ENCODE assay signal across 38 cellular contexts in the genomic region with DNA sequence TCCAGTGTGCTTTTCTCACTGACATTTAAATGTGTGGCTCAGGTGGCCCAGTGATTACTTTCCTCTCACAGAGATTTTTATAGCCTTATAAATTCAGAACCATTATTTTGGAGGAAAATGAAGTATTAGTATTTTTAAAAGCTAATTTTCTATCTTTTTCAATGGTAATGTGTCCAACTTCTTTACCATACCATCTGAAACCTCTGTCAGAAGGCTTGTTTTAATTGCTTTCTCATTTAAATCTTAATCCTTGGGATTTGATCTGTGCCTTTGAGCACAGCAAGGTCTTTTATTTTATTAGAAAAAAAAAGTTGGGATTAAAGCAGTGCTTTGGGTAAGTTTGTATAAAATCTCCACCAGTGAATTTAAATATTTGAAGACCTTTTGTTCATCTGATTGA.
"Had no signal": no experiment of that assay in that cellular context is flagged by ENCODE, and none has a peak within 500 bp of the region (broad histone marks: within the 10 kb centered on the region; RNA-seq: fewer than 3 reads in every experiment).

No MANE protein-coding gene starts in this region.

- H3K9me3 ChIP-seq: adrenal gland, ascending aorta, body of pancreas, breast epithelium had no signal

- H3K27me3 Mint-ChIP-seq: activated naive CD4-positive, alpha-beta T cell treated with anti-CD3 and anti-CD28 coated beads, Interleukin-2, amount 10 ng/mL, durations not matched to agents 7 days and 5 days; activated naive CD4-positive, alpha-beta T cell treated with anti-CD3 and anti-CD28 coated beads, Interleukin-2, amount 50 U/mL, for 24 hours; activated naive CD8-positive, alpha-beta T cell; activated naive CD8-positive, alpha-beta T cell treated with anti-CD3 and anti-CD28 coated beads for 36 hours; activated naive CD8-positive, alpha-beta T cell treated with anti-CD3 and anti-CD28 coated beads, Interleukin-2, amount 10 ng/mL, durations not matched to agents 7 days and 5 days; activated naive CD8-positive, alpha-beta T cell treated with anti-CD3 and anti-CD28 coated beads, Interleukin-2, amount 50 U/mL, for 24 hours; activated T-cell treated with anti-CD3 and anti-CD28 coated beads, Interleukin-2, amount 50 U/mL, for 24 hours; activated T-helper 17 cell treated with anti-CD3 and anti-CD28 coated beads, Interleukin-2, amount 50 U/mL, for 72 hours; central memory CD8-positive, alpha-beta T cell had no signal

- H3K4me1 ChIP-seq: adrenal gland, ascending aorta, body of pancreas, breast epithelium had no signal

- H3K27ac Mint-ChIP-seq: activated naive CD4-positive, alpha-beta T cell treated with anti-CD3 and anti-CD28 coated beads for 36 hours; activated naive CD4-positive, alpha-beta T cell treated with anti-CD3 and anti-CD28 coated beads, Interleukin-2, amount 10 ng/mL, durations not matched to agents 7 days and 5 days; activated naive CD4-positive, alpha-beta T cell treated with anti-CD3 and anti-CD28 coated beads, Interleukin-2, amount 50 U/mL, for 24 hours; activated naive CD4-positive, alpha-beta T cell treated with anti-CD3 and anti-CD28 coated beads, Interleukin-2, amount 50 U/mL, for 72 hours; activated naive CD8-positive, alpha-beta T cell; activated naive CD8-positive, alpha-beta T cell treated with anti-CD3 and anti-CD28 coated beads for 36 hours; activated naive CD8-positive, alpha-beta T cell treated with anti-CD3 and anti-CD28 coated beads, Interleukin-2, amount 10 ng/mL, durations not matched to agents 7 days and 5 days; activated naive CD8-positive, alpha-beta T cell treated with anti-CD3 and anti-CD28 coated beads, Interleukin-2, amount 50 U/mL, for 24 hours; activated T-cell treated with anti-CD3 and anti-CD28 coated beads, Interleukin-2, amount 50 U/mL, for 24 hours; activated T-cell treated with anti-CD3 and anti-CD28 coated beads, Interleukin-2, amount 50 U/mL, for 72 hours; activated T-helper 1 cell treated with anti-CD3 and anti-CD28 coated beads, Interleukin-12 subunit alpha, Interleukin-12 subunit beta, Interleukin-2, Interleukin-4 antibody, amounts not matched to agents 30 ng/mL and 10 ng/mL and 1 ng/mL, durations not matched to agents 14 hours and 24 hours and 36 hours; activated T-helper 17 cell treated with anti-CD3 and anti-CD28 coated beads, Interleukin-2, amount 50 U/mL, for 72 hours; activated T-helper 2 cell treated with anti-CD3 and anti-CD28 coated beads, Interferon-gamma antibody, Interleukin-2, Interleukin-4, amounts not matched to agents 10 μg/mL and 5 μg/mL and 100 μg/mL, durations not matched to agents 14 hours and 24 hours and 36 hours; brain had no signal

- H3K4me3 ChIP-seq: adrenal gland, ascending aorta, body of pancreas, breast epithelium, cardiac muscle cell had no signal

- H3K4me1 Mint-ChIP-seq: activated naive CD4-positive, alpha-beta T cell treated with anti-CD3 and anti-CD28 coated beads, Interleukin-2, amount 10 ng/mL, durations not matched to agents 7 days and 5 days; activated naive CD4-positive, alpha-beta T cell treated with anti-CD3 and anti-CD28 coated beads, Interleukin-2, amount 50 U/mL, for 24 hours; activated naive CD8-positive, alpha-beta T cell treated with anti-CD3 and anti-CD28 coated beads for 36 hours; activated naive CD8-positive, alpha-beta T cell treated with anti-CD3 and anti-CD28 coated beads, Interleukin-2, amount 10 ng/mL, durations not matched to agents 7 days and 5 days; activated naive CD8-positive, alpha-beta T cell treated with anti-CD3 and anti-CD28 coated beads, Interleukin-2, amount 50 U/mL, for 24 hours; activated T-helper 17 cell treated with anti-CD3 and anti-CD28 coated beads, Interleukin-2, amount 50 U/mL, for 72 hours; central memory CD8-positive, alpha-beta T cell had no signal

- H3K4me3 Mint-ChIP-seq: activated naive CD4-positive, alpha-beta T cell treated with anti-CD3 and anti-CD28 coated beads for 36 hours; activated naive CD4-positive, alpha-beta T cell treated with anti-CD3 and anti-CD28 coated beads, Interleukin-2, amount 10 ng/mL, durations not matched to agents 7 days and 5 days; activated naive CD4-positive, alpha-beta T cell treated with anti-CD3 and anti-CD28 coated beads, Interleukin-2, amount 50 U/mL, for 24 hours; activated naive CD8-positive, alpha-beta T cell; activated naive CD8-positive, alpha-beta T cell treated with anti-CD3 and anti-CD28 coated beads for 36 hours; activated naive CD8-positive, alpha-beta T cell treated with anti-CD3 and anti-CD28 coated beads, Interleukin-2, amount 10 ng/mL, durations not matched to agents 7 days and 5 days; activated naive CD8-positive, alpha-beta T cell treated with anti-CD3 and anti-CD28 coated beads, Interleukin-2, amount 50 U/mL, for 24 hours; activated T-cell treated with anti-CD3 and anti-CD28 coated beads, Interleukin-2, amount 50 U/mL, for 24 hours; activated T-cell treated with anti-CD3 and anti-CD28 coated beads, Interleukin-2, amount 50 U/mL, for 4 hours; activated T-cell treated with anti-CD3 and anti-CD28 coated beads, Interleukin-2, amount 50 U/mL, for 72 hours; activated T-helper 1 cell treated with anti-CD3 and anti-CD28 coated beads, Interleukin-12 subunit alpha, Interleukin-12 subunit beta, Interleukin-2, Interleukin-4 antibody, amounts not matched to agents 30 ng/mL and 10 ng/mL and 1 ng/mL, durations not matched to agents 14 hours and 24 hours and 36 hours; activated T-helper 17 cell treated with anti-CD3 and anti-CD28 coated beads, Interleukin-2, amount 50 U/mL, for 72 hours; brain; central memory CD8-positive, alpha-beta T cell had no signal

- DNase-seq: activated effector memory CD4-positive, alpha-beta T cell treated with anti-CD3 and anti-CD28 coated beads, Interleukin-2, amount 50 U/mL, for 16 hours; activated effector memory CD4-positive, alpha-beta T cell treated with Interleukin-2 at 50 U/mL for 16 hours; activated gamma-delta T cell; activated gamma-delta T cell treated with Interleukin-2 at 50 U/mL for 16 hours; activated naive CD4-positive, alpha-beta T cell; activated naive CD4-positive, alpha-beta T cell treated with anti-CD3 and anti-CD28 coated beads for 36 hours; activated naive CD4-positive, alpha-beta T cell treated with anti-CD3 and anti-CD28 coated beads, Interleukin-2, amount 10 ng/mL, durations not matched to agents 7 days and 5 days; activated naive CD4-positive, alpha-beta T cell treated with anti-CD3 and anti-CD28 coated beads, Interleukin-2, amount 50 U/mL, for 16 hours; activated naive CD4-positive, alpha-beta T cell treated with Interleukin-2 at 50 U/mL for 16 hours; activated naive CD8-positive, alpha-beta T cell treated with anti-CD3 and anti-CD28 coated beads for 36 hours; activated naive CD8-positive, alpha-beta T cell treated with anti-CD3 and anti-CD28 coated beads, Interleukin-2, amount 10 ng/mL, durations not matched to agents 7 days and 5 days; activated naive CD8-positive, alpha-beta T cell treated with anti-CD3 and anti-CD28 coated beads, Interleukin-2, amount 50 U/mL, for 24 hours; activated T-cell treated with anti-CD3 and anti-CD28 coated beads, Interleukin-2, amount 50 U/mL, for 1 hour; activated T-cell treated with anti-CD3 and anti-CD28 coated beads, Interleukin-2, amount 50 U/mL, for 24 hours; activated T-cell treated with anti-CD3 and anti-CD28 coated beads, Interleukin-2, amount 50 U/mL, for 4 hours; activated T-cell treated with anti-CD3 and anti-CD28 coated beads, Interleukin-2, amount 50 U/mL, for 48 hours; activated T-cell treated with anti-CD3 and anti-CD28 coated beads, Interleukin-2, amount 50 U/mL, for 72 hours; adrenal gland; amniotic stem cell; amygdala; anterior cingulate cortex; aorta; body of pancreas; brain microvascular endothelial cell; caudate nucleus; central memory CD4-positive, alpha-beta T cell; cerebellar nuclear complex had no signal

- H3K27me3 ChIP-seq: adrenal gland, ascending aorta, body of pancreas, brain microvascular endothelial cell, breast epithelium, cardiac muscle cell had no signal

- H3K9me3 Mint-ChIP-seq: activated naive CD4-positive, alpha-beta T cell treated with anti-CD3 and anti-CD28 coated beads, Interleukin-2, amount 10 ng/mL, durations not matched to agents 7 days and 5 days; activated naive CD4-positive, alpha-beta T cell treated with anti-CD3 and anti-CD28 coated beads, Interleukin-2, amount 50 U/mL, for 72 hours; activated naive CD8-positive, alpha-beta T cell treated with anti-CD3 and anti-CD28 coated beads for 36 hours; activated naive CD8-positive, alpha-beta T cell treated with anti-CD3 and anti-CD28 coated beads, Interleukin-2, amount 10 ng/mL, durations not matched to agents 7 days and 5 days; activated naive CD8-positive, alpha-beta T cell treated with anti-CD3 and anti-CD28 coated beads, Interleukin-2, amount 50 U/mL, for 24 hours; activated T-cell treated with anti-CD3 and anti-CD28 coated beads, Interleukin-2, amount 50 U/mL, for 24 hours; activated T-cell treated with anti-CD3 and anti-CD28 coated beads, Interleukin-2, amount 50 U/mL, for 4 hours; activated T-cell treated with anti-CD3 and anti-CD28 coated beads, Interleukin-2, amount 50 U/mL, for 72 hours; activated T-helper 1 cell treated with anti-CD3 and anti-CD28 coated beads, Interleukin-12 subunit alpha, Interleukin-12 subunit beta, Interleukin-2, Interleukin-4 antibody, amounts not matched to agents 30 ng/mL and 10 ng/mL and 1 ng/mL, durations not matched to agents 14 hours and 24 hours and 36 hours; activated T-helper 2 cell treated with anti-CD3 and anti-CD28 coated beads, Interferon-gamma antibody, Interleukin-2, Interleukin-4, amounts not matched to agents 10 μg/mL and 5 μg/mL and 100 μg/mL, durations not matched to agents 14 hours and 24 hours and 36 hours; brain had no signal

- H3K36me3 ChIP-seq: adrenal gland, ascending aorta, brain microvascular endothelial cell, breast epithelium, cardiac muscle cell had no signal

- ATAC-seq: activated naive CD4-positive, alpha-beta T cell treated with anti-CD3 and anti-CD28 coated beads, Interleukin-2, amount 50 U/mL, for 72 hours; activated naive CD8-positive, alpha-beta T cell treated with anti-CD3 and anti-CD28 coated beads, Interleukin-2, amount 50 U/mL, for 24 hours; activated T-cell treated with anti-CD3 and anti-CD28 coated beads, Interleukin-2, amount 50 U/mL, for 4 hours; activated T-cell treated with anti-CD3 and anti-CD28 coated beads, Interleukin-2, amount 50 U/mL, for 72 hours; activated T-helper 17 cell treated with anti-CD3 and anti-CD28 coated beads, Interleukin-2, amount 50 U/mL, for 72 hours; body of pancreas had no signal
